ENCODE assay signal across 18 cellular contexts in genomic region chr9:96447406-96447805, GRCh38. TPM values are rescaled to one million over a fixed set of nuclear protein-coding genes. Genes with fewer than 3 reads are reported as not detected.
DNase-seq lines count a peak whose midpoint lies in the region; ATAC-seq and TF ChIP-seq lines count a peak whose summit lies in the region.
"Had no signal": no experiment of that assay in that cellular context is flagged by ENCODE, and none has a peak within 500 bp of the region (broad histone marks: within the 10 kb centered on the region; RNA-seq: fewer than 3 reads in every experiment).

No MANE protein-coding gene starts in this region.

- no peak overlapping the region for H3K4me3 Mint-ChIP-seq in activated naive CD4-positive, alpha-beta T cell treated with anti-CD3 and anti-CD28 coated beads, Interleukin-2, amount 10 ng/mL, durations not matched to agents 7 days and 5 days
- no peak overlapping the region for H3K4me3 Mint-ChIP-seq in activated naive CD4-positive, alpha-beta T cell treated with anti-CD3 and anti-CD28 coated beads for 36 hours
- H3K4me3 Mint-ChIP-seq: CD4-positive, alpha-beta T cell had no signal

- no peak overlapping the region for H2BK5ac ChIP-seq in mesenchymal stem cell (ENCODE audit: low read depth, low read length, poor library complexity, severe bottlenecking)

- no peak overlapping the region for H3K4ac ChIP-seq in mesenchymal stem cell (ENCODE audit: low read depth in 1 of 2, low read length in 2 of 2)

- DNase-seq in activated naive CD4-positive, alpha-beta T cell treated with anti-CD3 and anti-CD28 coated beads, Interleukin-2, amount 10 ng/mL, durations not matched to agents 7 days and 5 days, result no peak
- DNase-seq in activated naive CD4-positive, alpha-beta T cell treated with anti-CD3 and anti-CD28 coated beads for 36 hours, result no peak
- DNase-seq in OCI-M1 (lab: John Stamatoyannopoulos, UW) (peak; percentile 35), mesenchymal stem cell (peak; percentile 66), ovary (no peak)
- DNase-seq: Calu3; CD4-positive, alpha-beta T cell; MV-4-11; NCI-H1417; NCI-H1930; NCI-H446; NCI-H526 treated with DMSO at 0.1 percent for 48 hours; Peyer's patch had no signal

- no peak for TF ChIP-seq POLR2A in ovary (IDR thresholded peaks at IDR 0.05)

- H2BK120ac ChIP-seq in mesenchymal stem cell (ENCODE audit: low read depth, low read length), result no peak overlapping the region

- H3K27ac Mint-ChIP-seq in activated naive CD4-positive, alpha-beta T cell treated with anti-CD3 and anti-CD28 coated beads, Interleukin-2, amount 10 ng/mL, durations not matched to agents 7 days and 5 days, result peak overlapping the region; percentile 55
- no peak overlapping the region for H3K27ac Mint-ChIP-seq in activated naive CD4-positive, alpha-beta T cell treated with anti-CD3 and anti-CD28 coated beads for 36 hours
- H3K27ac Mint-ChIP-seq: CD4-positive, alpha-beta T cell had no signal

- H3K4me3 ChIP-seq in mesenchymal stem cell (ENCODE audit: insufficient read depth in 1 of 2, low read depth in 1 of 2, low read length in 2 of 2) (no peak overlapping the region), ovary (no peak overlapping the region)
- H3K4me3 ChIP-seq: Peyer's patch had no signal

- H3K4me1 ChIP-seq in mesenchymal stem cell (ENCODE audit: control insufficient read depth, insufficient read depth, low read depth, low read length), result no peaks in the 10 kb centered on the region
- H3K4me1 ChIP-seq in ovary (ENCODE audit: insufficient read depth), result no peaks in the 10 kb centered on the region

- CTCF ChIA-PET in activated naive CD4-positive, alpha-beta T cell treated with anti-CD3 and anti-CD28 coated beads, Interleukin-2, amount 10 ng/mL, durations not matched to agents 7 days and 5 days (lab: Charles Lee), result no interaction called here
- CTCF ChIA-PET in activated naive CD4-positive, alpha-beta T cell treated with anti-CD3 and anti-CD28 coated beads for 36 hours (lab: Charles Lee), result interaction anchor here (0.9 kb wide), 1 partner anchor 12 kb away, joined by 5 read pairs; no protein-coding TSS in a partner anchor

- no peak overlapping the region for H2BK15ac ChIP-seq in mesenchymal stem cell (ENCODE audit: low read depth, poor library complexity, severe bottlenecking)

- 72% methylated on average over 3 of the region's 3 CpGs for WGBS in mesenchymal stem cell
- whole genome bisulfite sequencing in ovary, 3 donors, result 70 to 76% (median 74%) methylated on average over 3 of the region's 3 CpGs

- H3K27me3 ChIP-seq in mesenchymal stem cell (ENCODE audit: control insufficient read depth in 1 of 2, insufficient read depth in 1 of 2, low read length in 2 of 2), result no peaks in the 10 kb centered on the region
- H3K27me3 ChIP-seq in ovary, result no peaks in the 10 kb centered on the region
- H3K27me3 ChIP-seq: Peyer's patch had no signal

- no peak overlapping the region for H2AFZ ChIP-seq in mesenchymal stem cell (ENCODE audit: low read depth, low read length)

- no peak overlapping the region for H2BK12ac ChIP-seq in mesenchymal stem cell (ENCODE audit: low read length in 2 of 2)

- H3K18ac ChIP-seq in mesenchymal stem cell (ENCODE audit: low read depth in 1 of 2, low read length in 2 of 2), result no peak overlapping the region

- H4K8ac ChIP-seq in mesenchymal stem cell (ENCODE audit: low read length), result no peak overlapping the region

- intact Hi-C loops in activated naive CD4-positive, alpha-beta T cell treated with anti-CD3 and anti-CD28 coated beads for 36 hours (cut with micrococcal nuclease), result loop anchor here (10.0 kb wide), 1 partner anchor 407 kb away; the partner anchor contains the start of gene ZNF782
- intact Hi-C loops in ovary (cut with DNase I), result no loop called here

- no peaks in the 10 kb centered on the region for H3K9me3 ChIP-seq in mesenchymal stem cell (ENCODE audit: control insufficient read depth, low read length)
- H3K9me3 ChIP-seq in ovary, result no peaks in the 10 kb centered on the region
- H3K9me3 ChIP-seq: Peyer's patch had no signal

- ATAC-seq in HG03442 (IDR thresholded peaks at IDR 0.05; ENCODE audit: unreplicated experiment) (no peak), GM21529 (IDR thresholded peaks at IDR 0.05; ENCODE audit: unreplicated experiment) (no peak)
- ATAC-seq: HepG2, Right ventricle myocardium inferior had no signal

- peaks cover 2% of the 10 kb centered on the region for H3K79me1 ChIP-seq in mesenchymal stem cell (replicated peaks; ENCODE audit: low read length, poor library complexity, severe bottlenecking)

- TF ChIP-seq CTCF in ovary (IDR thresholded peaks at IDR 0.05), result no peak

- H3K9me3 Mint-ChIP-seq in activated naive CD4-positive, alpha-beta T cell treated with anti-CD3 and anti-CD28 coated beads, Interleukin-2, amount 10 ng/mL, durations not matched to agents 7 days and 5 days, result no peaks in the 10 kb centered on the region
- H3K9me3 Mint-ChIP-seq in activated naive CD4-positive, alpha-beta T cell treated with anti-CD3 and anti-CD28 coated beads for 36 hours, result no peaks in the 10 kb centered on the region
- H3K9me3 Mint-ChIP-seq: CD4-positive, alpha-beta T cell had no signal

- H3K4me2 ChIP-seq in mesenchymal stem cell (ENCODE audit: low read length, poor library complexity, severe bottlenecking), result no peak overlapping the region
- H3K4me2 ChIP-seq: KMS-11 had no signal

- H3K14ac ChIP-seq in mesenchymal stem cell (ENCODE audit: low read length in 2 of 2), result no peak overlapping the region

- H3K4me1 Mint-ChIP-seq in activated naive CD4-positive, alpha-beta T cell treated with anti-CD3 and anti-CD28 coated beads, Interleukin-2, amount 10 ng/mL, durations not matched to agents 7 days and 5 days, result peaks cover 19% of the 10 kb centered on the region
- peaks cover 19% of the 10 kb centered on the region for H3K4me1 Mint-ChIP-seq in activated naive CD4-positive, alpha-beta T cell treated with anti-CD3 and anti-CD28 coated beads for 36 hours (ENCODE audit: low read depth)

- peak overlapping the region; percentile 53 for H2AK5ac ChIP-seq in mesenchymal stem cell (ENCODE audit: low read length, severe bottlenecking)

- H3K9ac ChIP-seq in mesenchymal stem cell (ENCODE audit: low read length), result no peak overlapping the region
- H3K9ac ChIP-seq: KMS-11 had no signal

- no peak overlapping the region for H4K91ac ChIP-seq in mesenchymal stem cell (ENCODE audit: low read length)

- H3K27ac ChIP-seq in mesenchymal stem cell (ENCODE audit: low read length, poor library complexity, severe bottlenecking) (no peak overlapping the region), ovary (no peak overlapping the region)
- H3K27ac ChIP-seq: KMS-11, Peyer's patch had no signal

- peaks cover 32% of the 10 kb centered on the region for H3K27me3 Mint-ChIP-seq in activated naive CD4-positive, alpha-beta T cell treated with anti-CD3 and anti-CD28 coated beads, Interleukin-2, amount 10 ng/mL, durations not matched to agents 7 days and 5 days
- H3K27me3 Mint-ChIP-seq in activated naive CD4-positive, alpha-beta T cell treated with anti-CD3 and anti-CD28 coated beads for 36 hours (ENCODE audit: low read depth), result peaks cover 4% of the 10 kb centered on the region

- H3K36me3 Mint-ChIP-seq in activated naive CD4-positive, alpha-beta T cell treated with anti-CD3 and anti-CD28 coated beads, Interleukin-2, amount 10 ng/mL, durations not matched to agents 7 days and 5 days, result no peaks in the 10 kb centered on the region
- H3K36me3 Mint-ChIP-seq in activated naive CD4-positive, alpha-beta T cell treated with anti-CD3 and anti-CD28 coated beads for 36 hours (ENCODE audit: low read depth), result no peaks in the 10 kb centered on the region

- no peak overlapping the region for H3K23ac ChIP-seq in mesenchymal stem cell (ENCODE audit: low read length in 2 of 2)

- H3K36me3 ChIP-seq in mesenchymal stem cell (ENCODE audit: control insufficient read depth in 1 of 2, insufficient read depth in 2 of 2, low read depth in 1 of 2, low read length in 2 of 2) (no peaks in the 10 kb centered on the region), ovary (no peaks in the 10 kb centered on the region)
- H3K36me3 ChIP-seq: Peyer's patch had no signal

- no peak for TF ChIP-seq EP300 in ovary (IDR thresholded peaks at IDR 0.05)

RNA-seq across cellular contexts. Expression of gene HABP4, which starts 2.6 kb away (rescaled TPM):
- 1 to 10 TPM; 7.3 to 7.9 TPM for total RNA-seq in activated naive CD4-positive, alpha-beta T cell treated with anti-CD3 and anti-CD28 coated beads for 36 hours
- 19.7 TPM for polyA plus RNA-seq in mesenchymal stem cell (2013, experiment 1 of 2)
- 18.7 TPM for polyA plus RNA-seq in mesenchymal stem cell (2013, experiment 2 of 2)
- 10 to 100 TPM; 10.3 to 23.4 (median 19.2) TPM for total RNA-seq in ovary
- 10 to 100 TPM; 15.8 to 22.5 TPM for polyA plus RNA-seq in ovary

RNA-seq across cellular contexts. Expression of gene ZNF367, which starts 29.2 kb away (rescaled TPM):
- total RNA-seq in activated naive CD4-positive, alpha-beta T cell treated with anti-CD3 and anti-CD28 coated beads for 36 hours, result 10 to 100 TPM; 35.8 to 36.1 TPM
- polyA plus RNA-seq in mesenchymal stem cell (2013, experiment 1 of 2), result 0.66 TPM
- polyA plus RNA-seq in mesenchymal stem cell (2013, experiment 2 of 2), result 0.62 TPM
- total RNA-seq in ovary, result 1 to 10 TPM; 1.3 to 2.4 (median 1.9) TPM
- 1 to 10 TPM; 1.1 to 1.5 TPM for polyA plus RNA-seq in ovary

Comparison
In these comparisons a context has a peak if more than half of its experiments do, and no peak if none do; other contexts are left out.
1. DNase-seq: peak in OCI-M1 (single experiment) and mesenchymal stem cell (single experiment); none in activated naive CD4-positive, alpha-beta T cell treated with anti-CD3 and anti-CD28 coated beads, Interleukin-2, amount 10 ng/mL, durations not matched to agents 7 days and 5 days (single experiment), activated naive CD4-positive, alpha-beta T cell treated with anti-CD3 and anti-CD28 coated beads for 36 hours (single experiment) and ovary (0 of 5).
2. RNA of gene ZNF367, which starts 29.2 kb away (total RNA-seq): 35.8 to 36.1 TPM in activated naive CD4-positive, alpha-beta T cell treated with anti-CD3 and anti-CD28 coated beads for 36 hours; 1.3 to 2.4 TPM in ovary; every median in the first group is over 10 times any median in the second.